23 cellular contexts compared by ENCODE assay signal in the genomic region with DNA sequence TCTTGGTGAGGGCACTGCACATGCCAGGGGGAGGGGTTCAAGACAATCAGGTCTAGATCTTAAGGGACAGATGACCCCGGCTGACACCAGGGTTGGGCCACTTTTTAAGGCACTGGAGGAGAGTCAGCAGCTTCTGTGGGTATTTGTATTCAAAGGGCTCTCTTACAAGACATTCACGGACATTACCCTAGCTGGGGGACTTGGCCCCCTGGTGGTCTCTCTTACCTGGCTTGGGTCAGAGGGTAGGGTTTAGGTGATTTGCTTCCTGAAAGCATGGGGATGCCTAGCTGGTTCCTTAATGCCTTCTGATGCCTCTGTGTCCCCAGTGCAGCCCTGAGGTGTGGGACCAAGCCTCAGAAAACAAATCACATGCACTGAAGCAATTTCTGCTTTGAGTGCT.
"Had no signal": no experiment of that assay in that cellular context is flagged by ENCODE, and none has a peak within 500 bp of the region (broad histone marks: within the 10 kb centered on the region; RNA-seq: fewer than 3 reads in every experiment).

No MANE protein-coding gene starts in this region.

- H3K27me3 Mint-ChIP-seq: activated naive CD8-positive, alpha-beta T cell had no signal

- H3K9ac ChIP-seq: KMS-11 had no signal

- H3K4me2 ChIP-seq: KMS-11 had no signal

- H3K4me3 ChIP-seq: SK-N-MC had no signal

- H3K27ac ChIP-seq: KMS-11, SK-N-MC had no signal

- H3K4me1 Mint-ChIP-seq: activated CD4-positive, alpha-beta T cell treated with anti-CD3 and anti-CD28 coated beads, Interleukin-2, amount 10 ng/mL, durations not matched to agents 7 days and 5 days; activated T-helper 17 cell treated with anti-CD3 and anti-CD28 coated beads, Interleukin-2, amount 50 U/mL, for 72 hours; T-cell had no signal

- H3K36me3 Mint-ChIP-seq: activated naive CD8-positive, alpha-beta T cell; T-cell had no signal

- DNase-seq: activated CD4-positive, alpha-beta memory T cell treated with anti-CD3 and anti-CD28 coated beads for 36 hours; activated CD4-positive, alpha-beta T cell treated with anti-CD3 and anti-CD28 coated beads, Interleukin-2, amount 10 ng/mL, durations not matched to agents 7 days and 5 days; activated CD4-positive, CD25-positive, alpha-beta regulatory T cell; activated CD8-positive, alpha-beta memory T cell treated with anti-CD3 and anti-CD28 coated beads for 24 hours; activated gamma-delta T cell; activated naive CD4-positive, alpha-beta T cell treated with anti-CD3 and anti-CD28 coated beads for 36 hours; activated T-cell treated with anti-CD3 and anti-CD28 coated beads, Interleukin-2, amount 50 U/mL, for 48 hours; NCI-H1092 treated with DMSO at 0.1 percent for 48 hours; NCI-H1417 treated with DMSO at 0.1 percent for 48 hours; NCI-H1694; NCI-H2029; NCI-H2107; NCI-H2171 treated with DMSO at 0.1 percent for 48 hours; NCI-H226; NCI-H526; NCI-H774; T-cell; T-helper 2 cell; T1000 had no signal

- H3K9me3 Mint-ChIP-seq: activated T-helper 17 cell treated with anti-CD3 and anti-CD28 coated beads, Interleukin-2, amount 50 U/mL, for 72 hours had no signal

- ATAC-seq: activated T-helper 17 cell treated with anti-CD3 and anti-CD28 coated beads, Interleukin-2, amount 50 U/mL, for 72 hours; T-cell had no signal

- H3K4me3 Mint-ChIP-seq: activated CD4-positive, alpha-beta memory T cell treated with anti-CD3 and anti-CD28 coated beads for 36 hours; activated CD4-positive, alpha-beta T cell treated with anti-CD3 and anti-CD28 coated beads, Interleukin-2, amount 10 ng/mL, durations not matched to agents 7 days and 5 days; activated naive CD4-positive, alpha-beta T cell treated with anti-CD3 and anti-CD28 coated beads for 36 hours; activated naive CD8-positive, alpha-beta T cell; activated T-helper 17 cell treated with anti-CD3 and anti-CD28 coated beads, Interleukin-2, amount 50 U/mL, for 72 hours; T-cell had no signal

- H3K27ac Mint-ChIP-seq: activated CD4-positive, alpha-beta memory T cell treated with anti-CD3 and anti-CD28 coated beads for 36 hours; activated CD4-positive, alpha-beta T cell treated with anti-CD3 and anti-CD28 coated beads, Interleukin-2, amount 10 ng/mL, durations not matched to agents 7 days and 5 days; activated naive CD4-positive, alpha-beta T cell treated with anti-CD3 and anti-CD28 coated beads for 36 hours; activated naive CD8-positive, alpha-beta T cell; activated T-helper 17 cell treated with anti-CD3 and anti-CD28 coated beads, Interleukin-2, amount 50 U/mL, for 72 hours; T-cell had no signal
